In genomic region chr12:27575099-27575779, GRCh38 we compare ENCODE assay signal across 1 cellular context.
TF ChIP-seq lines count a peak whose summit lies in the region.

No MANE protein-coding gene starts in this region.

TF ChIP-seq in HCT116, 20 proteins besides CTCF, POLR2A, EP300 and RAD21 (continued from another document):
- TF ChIP-seq REST (IDR thresholded peaks at IDR 0.05; ENCODE audit: low read depth) = no peak
- no peak for TF ChIP-seq CEBPB (IDR thresholded peaks at IDR 0.05; ENCODE audit: low read depth)
- TF ChIP-seq TCF7L2 (IDR thresholded peaks at IDR 0.05; ENCODE audit: borderline replicate concordance, extremely low read depth, insufficient read depth, insufficient read length) = no peak
- TF ChIP-seq ZFX (IDR thresholded peaks at IDR 0.05) = no peak
- TF ChIP-seq EZH2phosphoT487 (IDR thresholded peaks at IDR 0.05; ENCODE audit: borderline replicate concordance) = no peak
- no peak for TF ChIP-seq CBX3 (IDR thresholded peaks at IDR 0.05; ENCODE audit: low read depth)
